9 cellular contexts compared by ENCODE assay signal in the genomic region with DNA sequence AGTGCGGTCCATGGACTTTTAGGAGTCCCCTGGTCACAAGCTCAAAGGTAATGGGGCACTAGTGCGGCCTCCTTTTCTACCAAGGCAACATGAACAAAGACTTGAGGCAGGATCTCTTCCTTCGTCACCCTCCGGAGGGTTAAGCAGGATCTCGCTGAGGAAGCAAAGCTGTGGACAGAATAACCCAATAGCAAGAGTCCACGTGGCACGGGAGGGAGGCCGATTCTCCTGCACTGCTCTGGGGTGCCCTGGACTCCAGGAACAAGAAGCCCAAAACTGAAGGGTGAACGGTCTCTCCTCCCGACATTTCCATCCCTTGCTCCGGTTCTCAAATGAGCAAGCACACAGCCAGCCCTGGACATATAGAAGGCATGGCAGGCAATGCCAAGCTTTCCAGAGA. TPM values are rescaled to one million over a fixed set of nuclear protein-coding genes. Genes with fewer than 3 reads are reported as not detected.
DNase-seq lines count a peak whose midpoint lies in the region; ATAC-seq and TF ChIP-seq lines count a peak whose summit lies in the region.
"Had no signal": no experiment of that assay in that cellular context is flagged by ENCODE, and none has a peak within 500 bp of the region (broad histone marks: within the 10 kb centered on the region; RNA-seq: fewer than 3 reads in every experiment).

No MANE protein-coding gene starts in this region.

- H3K27me3 ChIP-seq in dorsolateral prefrontal cortex: no peaks in the 10 kb centered on the region
- no peaks in the 10 kb centered on the region for H3K27me3 ChIP-seq in naive thymus-derived CD4-positive, alpha-beta T cell (ENCODE audit: control insufficient read depth in 2 of 2, insufficient read depth in 2 of 2, low read length in 2 of 2)

- 36% methylated on average over 11 of the region's 11 CpGs for WGBS in urinary bladder

- H3K4me3 Mint-ChIP-seq in naive thymus-derived CD4-positive, alpha-beta T cell: peak overlapping the region; percentile 47 to 91 (median 82)

- no peaks in the 10 kb centered on the region for H3K9me3 Mint-ChIP-seq in naive thymus-derived CD4-positive, alpha-beta T cell

- peaks cover 0 to 12% (median 9%) of the 10 kb centered on the region in 3 experiments for H3K36me3 ChIP-seq in naive thymus-derived CD4-positive, alpha-beta T cell (ENCODE audit: control insufficient read depth in 2 of 3, insufficient read depth in 3 of 3, low read length in 3 of 3)
- H3K36me3 ChIP-seq in urinary bladder (ENCODE audit: insufficient read depth): no peaks in the 10 kb centered on the region

- peaks cover 5 to 23% (median 11%) of the 10 kb centered on the region in 5 donors for H3K36me3 Mint-ChIP-seq in naive thymus-derived CD4-positive, alpha-beta T cell

- H3K4me3 ChIP-seq in dorsolateral prefrontal cortex (peak overlapping the region in 10 of 59 donors; percentile 2 to 24 (median 15)), urinary bladder (ENCODE audit: low read depth, low read length) (no peak overlapping the region)
- peak overlapping the region; percentile 43 for H3K4me3 ChIP-seq in naive thymus-derived CD4-positive, alpha-beta T cell (ENCODE audit: low read length)

- no peaks in the 10 kb centered on the region for H3K9me3 ChIP-seq in naive thymus-derived CD4-positive, alpha-beta T cell (ENCODE audit: control insufficient read depth in 2 of 3, low read length in 3 of 3)

- DNase-seq in Right ventricle myocardium superior: no peak
- DNase-seq in left cardiac atrium: no peak
- peak in 1 of 10 donors; percentile 63 for DNase-seq in dorsolateral prefrontal cortex
- DNase-seq in naive thymus-derived CD4-positive, alpha-beta T cell: no peak
- DNase-seq in stimulated activated CD8-positive, alpha-beta memory T cell treated with anti-CD3 and anti-CD28 coated beads, Interleukin-4, amount 100 ng/mL, for 48 hours: no peak
- no peak for DNase-seq in effector CD8-positive, alpha-beta T cell (lab: John Stamatoyannopoulos, UW)
- DNase-seq in A172 (ENCODE audit: low spot score): no peak
- DNase-seq: COR-L47 had no signal

- no peaks in the 10 kb centered on the region for H3K27me3 Mint-ChIP-seq in naive thymus-derived CD4-positive, alpha-beta T cell

- peak; percentile 15 for ATAC-seq in Right ventricle myocardium superior (ENCODE audit: poor library complexity)
- no peak for ATAC-seq in left cardiac atrium
- no peak for ATAC-seq in naive thymus-derived CD4-positive, alpha-beta T cell

- H3K4me1 Mint-ChIP-seq in naive thymus-derived CD4-positive, alpha-beta T cell: peaks cover 85 to 100% (median 96%) of the 10 kb centered on the region in 7 donors

- peak overlapping the region; percentile 88 to 98 (median 97) for H3K27ac Mint-ChIP-seq in naive thymus-derived CD4-positive, alpha-beta T cell

- H3K27ac ChIP-seq in dorsolateral prefrontal cortex: peak overlapping the region in 38 of 59 donors; percentile 8 to 91 (median 51)
- H3K27ac ChIP-seq in naive thymus-derived CD4-positive, alpha-beta T cell (ENCODE audit: low read depth, low read length): peak overlapping the region; percentile 93
- H3K27ac ChIP-seq in urinary bladder (ENCODE audit: low read depth): peak overlapping the region; percentile 23

- CTCF ChIA-PET in naive thymus-derived CD4-positive, alpha-beta T cell (lab: Charles Lee): interaction anchor here (1.2 kb wide), 1 partner anchor 28 kb away, joined by 3 read pairs; no protein-coding TSS in a partner anchor

- peaks cover 99% of the 10 kb centered on the region in 2 donors for H3K4me1 ChIP-seq in naive thymus-derived CD4-positive, alpha-beta T cell (ENCODE audit: control insufficient read depth in 2 of 2, insufficient read depth in 2 of 2, low read length in 2 of 2)
- no peaks in the 10 kb centered on the region for H3K4me1 ChIP-seq in urinary bladder (ENCODE audit: insufficient read depth)

- TF ChIP-seq CTCF in dorsolateral prefrontal cortex (IDR thresholded peaks at IDR 0.05 in 54 of 56, conservative IDR thresholded peaks at IDR 0.05 in 2 of 56; ENCODE audit: low read depth in 1 of 56, partially characterized antibody in 56 of 56): no peak

- intact Hi-C loops in Right ventricle myocardium superior (cut with DNase I) (no loop called here), left cardiac atrium (cut with DNase I) (loop anchor here in 1 of 2 donors (5.0 kb wide), 1 partner anchor 35 kb away; no protein-coding TSS in a partner anchor), dorsolateral prefrontal cortex (cut with DNase I) (no loop called here)
- intact Hi-C loops in naive thymus-derived CD4-positive, alpha-beta T cell (cut with micrococcal nuclease): loop anchor here in 1 of 2 donors (5.0 kb wide), 1 partner anchor 85 kb away; no protein-coding TSS in a partner anchor

- POLR2A ChIA-PET in naive thymus-derived CD4-positive, alpha-beta T cell (lab: Charles Lee): interaction anchor here (0.9 to 47.8 kb wide), 4 partner anchors 4 to 85 kb away, joined by 3 to 1512 read pairs (median 759); a partner anchor contains a TSS

RNA-seq across cellular contexts. Expression of a gene that starts 20.7 kb away (rescaled TPM):
- 138 TPM for total RNA-seq in Right ventricle myocardium superior
- 100 to 1,000 TPM; 225 to 367 TPM for total RNA-seq in left cardiac atrium
- 100 to 1,000 TPM in 119 of 120 experiments, 10 to 100 TPM in 1; 95.7 to 282 (median 162) TPM for total RNA-seq in dorsolateral prefrontal cortex
- 100 to 1,000 TPM; 650 to 900 (median 803) TPM for total RNA-seq in naive thymus-derived CD4-positive, alpha-beta T cell
- 100 to 1,000 TPM in 1 of 2 donors, 10 to 100 TPM in 1; 95.5 to 501 TPM for polyA plus RNA-seq in naive thymus-derived CD4-positive, alpha-beta T cell
- total RNA-seq in urinary bladder: 150 TPM
- 258 TPM for polyA plus RNA-seq in urinary bladder
- 180 and 245 TPM in 2 replicates for total RNA-seq in A172 (2014; rRNA removed; shearing (Covaris generic))

Comparison
In these comparisons a context has a peak if more than half of its experiments do, and no peak if none do; other contexts are left out.
1. H3K27ac ChIP-seq: peak in every context shown above with its lines; median percentile 93 in naive thymus-derived CD4-positive, alpha-beta T cell; 51 in dorsolateral prefrontal cortex; 23 in urinary bladder.